Comparison of ENCODE assay signal across 9 cellular contexts in the genomic region with DNA sequence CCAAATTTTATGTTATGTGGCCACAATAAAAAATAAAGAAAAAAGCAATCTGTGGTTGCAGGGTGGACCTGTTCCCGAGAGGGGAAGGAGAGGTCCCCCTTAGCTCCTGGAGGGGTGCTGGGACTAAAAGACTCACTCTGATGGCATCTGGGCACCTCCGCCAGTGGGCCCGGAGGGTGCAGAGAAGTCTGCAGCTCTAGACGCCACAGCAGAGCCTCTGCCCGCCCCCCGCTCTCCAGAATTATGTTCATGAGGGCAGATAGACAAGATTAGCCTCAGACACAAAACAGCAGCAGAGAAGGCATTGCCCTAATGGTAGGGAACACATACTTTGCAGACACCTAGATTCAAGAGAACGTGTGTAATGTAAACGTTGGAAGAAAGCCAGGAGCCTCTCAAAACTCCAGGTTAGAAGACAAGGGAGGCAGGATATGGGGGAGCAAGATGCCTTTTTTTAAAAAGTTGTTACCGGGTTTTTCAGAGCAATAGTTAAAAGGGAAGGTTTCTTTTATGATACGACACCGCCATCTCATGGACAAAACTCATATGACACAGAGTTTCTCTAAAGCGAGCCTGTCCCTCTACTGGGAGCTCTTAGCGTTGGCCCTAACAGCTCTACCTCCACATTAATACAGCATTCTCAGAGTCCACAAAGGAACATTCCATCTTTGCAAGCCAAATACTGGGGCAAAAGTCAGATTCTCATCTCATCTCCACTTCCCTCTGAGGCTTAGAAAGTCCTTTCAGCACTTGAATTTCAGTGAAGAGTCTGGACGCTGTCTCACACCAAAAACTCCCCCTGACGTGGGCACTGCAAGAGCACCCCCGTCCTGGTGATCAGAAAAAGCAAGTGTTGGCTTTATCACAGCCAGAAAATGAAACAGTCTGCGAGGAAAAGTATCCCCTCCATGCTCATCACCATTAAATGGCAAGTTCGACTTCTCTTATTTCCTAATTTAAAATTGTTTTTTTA. TPM values are rescaled to one million over a fixed set of nuclear protein-coding genes. Genes with fewer than 3 reads are reported as not detected.
DNase-seq lines count a peak whose midpoint lies in the region; ATAC-seq and TF ChIP-seq lines count a peak whose summit lies in the region.
"Had no signal": no experiment of that assay in that cellular context is flagged by ENCODE, and none has a peak within 500 bp of the region (broad histone marks: within the 10 kb centered on the region; RNA-seq: fewer than 3 reads in every experiment).

No MANE protein-coding gene starts in this region.

- peak in 4 of 7 experiments; percentile 6 to 45 (median 26) for DNase-seq in CD8-positive, alpha-beta T cell
- peak; percentile 82 for DNase-seq in GM20000 (ENCODE audit: low spot score)
- peak; percentile 6 for DNase-seq in NCI-H2081 treated with DMSO at 0.1 percent for 48 hours (lab: John Stamatoyannopoulos, UW)
- peak; percentile 25 for DNase-seq in effector CD4-positive, alpha-beta T cell
- DNase-seq in lung microvascular endothelial cell (ENCODE audit: low read depth in 2 of 2): peak; percentile 71 to 74
- DNase-seq in superior temporal gyrus (ENCODE audit: extremely low spot score): peak; percentile 91

- H3K27me3 ChIP-seq in CD8-positive, alpha-beta T cell (ENCODE audit: insufficient read depth, low read length): no peaks in the 10 kb centered on the region

- POLR2A ChIA-PET in CD8-positive, alpha-beta T cell (lab: Charles Lee): interaction anchor here (0.5 kb wide), 1 partner anchor 11 kb away, joined by 3 read pairs; no protein-coding TSS in a partner anchor

- peaks cover 33% of the 10 kb centered on the region for H3K27me3 Mint-ChIP-seq in CD8-positive, alpha-beta T cell (ENCODE audit: low read depth)

- no peaks in the 10 kb centered on the region for H3K36me3 ChIP-seq in CD8-positive, alpha-beta T cell (ENCODE audit: insufficient read depth, low read length)

- CTCF ChIA-PET in CD8-positive, alpha-beta T cell (lab: Charles Lee): interaction anchor here (0.6 to 3.1 kb wide), 20 partner anchors 9 to 1570 kb away, joined by 3 to 22 read pairs (median 4); no protein-coding TSS in a partner anchor

- H3K4me1 ChIP-seq in CD8-positive, alpha-beta T cell (ENCODE audit: insufficient read depth, low read length): no peaks in the 10 kb centered on the region

- H3K27ac ChIP-seq in CD8-positive, alpha-beta T cell (ENCODE audit: low read depth, low read length): no peak overlapping the region
- H3K27ac ChIP-seq in VCaP: no peak overlapping the region

- no peaks in the 10 kb centered on the region for H3K9me3 ChIP-seq in CD8-positive, alpha-beta T cell (ENCODE audit: low read length)

- no peaks in the 10 kb centered on the region for H3K4me1 Mint-ChIP-seq in CD8-positive, alpha-beta T cell (ENCODE audit: low read depth)

- peak; percentile 71 for ATAC-seq in CD8-positive, alpha-beta T cell
- no peak for ATAC-seq in HG02759 (IDR thresholded peaks at IDR 0.05; ENCODE audit: unreplicated experiment)

- no peak overlapping the region for H3K4me3 ChIP-seq in CD8-positive, alpha-beta T cell (ENCODE audit: low read depth, low read length)

- intact Hi-C loops in CD8-positive, alpha-beta T cell (cut with DNase I, micrococcal nuclease): loop anchor here (1.0 to 5.0 kb wide), 4 partner anchors 640 to 1249 kb away; no protein-coding TSS in a partner anchor

- no peak overlapping the region for H3K27ac Mint-ChIP-seq in CD8-positive, alpha-beta T cell

- no peak overlapping the region for H3K4me3 Mint-ChIP-seq in CD8-positive, alpha-beta T cell

- TF ChIP-seq CTCF in CD8-positive, alpha-beta T cell (IDR thresholded peaks at IDR 0.05): peak; percentile 70
- TF ChIP-seq CTCF in GM20000 (IDR thresholded peaks at IDR 0.05; ENCODE audit: extremely low read depth, missing control alignments) (peak; percentile 54), VCaP (conservative IDR thresholded peaks at IDR 0.05) (peak; percentile 71)

- no peaks in the 10 kb centered on the region for H3K36me3 Mint-ChIP-seq in CD8-positive, alpha-beta T cell

- H3K9me3 Mint-ChIP-seq in CD8-positive, alpha-beta T cell: no peaks in the 10 kb centered on the region

RNA-seq across cellular contexts. Expression of a gene that starts 47.2 kb away (rescaled TPM):
- not detected for total RNA-seq in CD8-positive, alpha-beta T cell
- not detected in 2 replicates for total RNA-seq in lung microvascular endothelial cell
- total RNA-seq: T-helper 2 cell treated with Interferon-gamma antibody and Interleukin-4, amounts not matched to agents 100 ng/mL and 5 ng/mL, for 36 hours had no signal

Comparison
In these comparisons a context has a peak if more than half of its experiments do, and no peak if none do; other contexts are left out.
1. DNase-seq: peak in every context shown above with its lines; median percentile 91 in superior temporal gyrus; 82 in GM20000; 72 in lung microvascular endothelial cell; 26 in CD8-positive, alpha-beta T cell; 25 in effector CD4-positive, alpha-beta T cell; 6 in NCI-H2081 treated with DMSO at 0.1 percent for 48 hours.